In genomic region chr1:3453203-3453761, GRCh38 we compare ENCODE assay signal across 8 cellular contexts. TPM values are rescaled to one million over a fixed set of nuclear protein-coding genes. Genes with fewer than 3 reads are reported as not detected.
DNase-seq lines count a peak whose midpoint lies in the region; ATAC-seq, FAIRE-seq and TF ChIP-seq lines count a peak whose summit lies in the region.

No MANE protein-coding gene starts in this region.

- H3K9me3 Mint-ChIP-seq in type B pancreatic cell = no peaks in the 10 kb centered on the region

- peak overlapping the region; percentile 83 for H3K4me3 Mint-ChIP-seq in type B pancreatic cell

- intact Hi-C loops in pancreas (cut with DNase I) = loop anchor here in 1 of 3 donors (2.0 to 10.0 kb wide), 2 partner anchors 30 to 172 kb away; partner anchors contain the start of gene TPRG1L

- H3K36me3 ChIP-seq in pancreas = no peaks in the 10 kb centered on the region

- peak overlapping the region in 1 of 4 donors; percentile 73 for H3K4me3 ChIP-seq in pancreas

- peaks cover 8% of the 10 kb centered on the region for H3K27me3 Mint-ChIP-seq in type B pancreatic cell

- peak; percentile 76 to 93 (median 86) for ATAC-seq in pancreas
- ATAC-seq in GM21529 (IDR thresholded peaks at IDR 0.05; ENCODE audit: unreplicated experiment) = no peak

- H3K4me1 ChIP-seq in pancreas = peaks cover 6 to 11% (median 8%) of the 10 kb centered on the region in 3 donors

- H3K36me3 Mint-ChIP-seq in type B pancreatic cell = no peaks in the 10 kb centered on the region

- H3K27ac ChIP-seq in pancreas = peak overlapping the region in 2 of 4 donors; percentile 61 to 67

- H3K9me3 ChIP-seq in pancreas = no peaks in the 10 kb centered on the region

- FAIRE-seq in HTR-8/SVneo (lab: Jason Lieb, UNC) (no peak), pancreas (lab: Jason Lieb, UNC) (no peak)

- in situ Hi-C loops in SK-MEL-5 (cut with HindIII; ENCODE audit: low pct_unique_long_range_greater_than_20kb, low sequenced_read_pairs) = no loop called here

- peaks cover 12% of the 10 kb centered on the region for H3K4me1 Mint-ChIP-seq in type B pancreatic cell (ENCODE audit: unreplicated experiment)

- DNase-seq in DMS153 treated with DMSO at 0.1 percent for 48 hours (lab: John Stamatoyannopoulos, UW; ENCODE audit: unreplicated experiment) = peak; percentile 72
- DNase-seq in HTR-8/SVneo (ENCODE audit: insufficient read length, low spot score) = peak; percentile 81
- peak; percentile 62 for DNase-seq in SK-MEL-5 (ENCODE audit: low read depth, low spot score)
- DNase-seq in activated naive CD4-positive, alpha-beta T cell treated with Interleukin-2 at 50 U/mL for 16 hours = peak; percentile 78
- DNase-seq in glomerular endothelial cell (ENCODE audit: extremely low read depth, low read depth, low spot score) = peak; percentile 20
- DNase-seq in pancreas = peak; percentile 64 to 96 (median 88)
- DNase-seq in type B pancreatic cell (ENCODE audit: extremely low spot score, unreplicated experiment) = peak; percentile 90

- TF ChIP-seq CTCF in pancreas (IDR thresholded peaks at IDR 0.05) = peak; percentile 88 to 98 (median 96)
- TF ChIP-seq CTCF in type B pancreatic cell (conservative IDR thresholded peaks at IDR 0.05) = peak; percentile 97

- peak overlapping the region; percentile 83 for H3K27ac Mint-ChIP-seq in type B pancreatic cell

- 20 to 23% methylated on average over 18 of the region's 18 CpGs for WGBS in pancreas, 2 donors

- no peaks in the 10 kb centered on the region for H3K27me3 ChIP-seq in pancreas

RNA-seq across cellular contexts. Expression of gene ARHGEF16, which starts 1.2 kb away (rescaled TPM):
- 0.45 and 0.58 TPM in 2 replicates for total RNA-seq in SK-MEL-5 (2014; rRNA removed; shearing (Covaris generic))
- polyA plus RNA-seq in SK-MEL-5 (2015; cell fraction: cytosol; rRNA removed) = 0.44 and 0.60 TPM in 2 replicates
- polyA plus RNA-seq in SK-MEL-5 (2015; cell fraction: nucleus; rRNA removed) = 4.8 and 6.2 TPM in 2 replicates
- total RNA-seq in glomerular endothelial cell = 1.5 TPM in 2 replicates
- 10 to 100 TPM in 2 of 6 donors, 1 to 10 TPM in 4; 8.2 to 12.2 (median 9.3) TPM for total RNA-seq in pancreas
- polyA plus RNA-seq in pancreas = 10 to 100 TPM; 25.0 to 26.4 TPM
- total RNA-seq in type B pancreatic cell (ENCODE audit: low replicate concordance) = 16.1 and 28.9 TPM in 2 replicates

Comparison
In these comparisons a context has a peak if more than half of its experiments do, and no peak if none do; other contexts are left out.
1. DNase-seq: peak in every context shown above with its lines; median percentile 90 in type B pancreatic cell; 88 in pancreas; 81 in HTR-8/SVneo; 78 in activated naive CD4-positive, alpha-beta T cell treated with Interleukin-2 at 50 U/mL for 16 hours; 72 in DMS153 treated with DMSO at 0.1 percent for 48 hours; 62 in SK-MEL-5; 20 in glomerular endothelial cell.